ENCODE assay signal across 8 cellular contexts in genomic region chr12:6827437-6827894, GRCh38. TPM values are rescaled to one million over a fixed set of nuclear protein-coding genes. Genes with fewer than 3 reads are reported as not detected.
A peak's percentile ranks its signal among the peaks of the same experiment; 100 is the strongest.
DNase-seq lines count a peak whose midpoint lies in the region; ATAC-seq and TF ChIP-seq lines count a peak whose summit lies in the region.

No MANE protein-coding gene starts in this region.

- H3K27ac Mint-ChIP-seq in endodermal cell: peak overlapping the region; percentile 67

- 5 to 13% methylated on average over 3 to 7 of the region's 8 CpGs for WGBS in endodermal cell (ENCODE audit: insufficient coverage in 1 of 2, insufficient read length in 1 of 2), 2 experiments
- 5 to 9% methylated on average over 5 of the region's 8 CpGs for WGBS in mesodermal cell (ENCODE audit: insufficient coverage in 2 of 2), 2 experiments

- H3K36me3 ChIP-seq in endodermal cell (ENCODE audit: control insufficient read depth, insufficient read depth, low read length): peaks cover 17% of the 10 kb centered on the region
- peaks cover 38% of the 10 kb centered on the region for H3K36me3 ChIP-seq in mesodermal cell (ENCODE audit: control insufficient read depth, insufficient read depth, low read length)

- peaks cover 16% of the 10 kb centered on the region for H3K27me3 ChIP-seq in endodermal cell (ENCODE audit: control insufficient read depth, insufficient read depth, low read length, poor library complexity, severe bottlenecking)

- no peaks in the 10 kb centered on the region for H3K9me3 ChIP-seq in endodermal cell (ENCODE audit: control insufficient read depth, low read length)
- H3K9me3 ChIP-seq in mesodermal cell (ENCODE audit: control insufficient read depth, low read length): no peaks in the 10 kb centered on the region

- no peak overlapping the region for H3K9ac ChIP-seq in endodermal cell (ENCODE audit: extremely low read depth, low read length, poor library complexity, severe bottlenecking)

- H3K4me1 ChIP-seq in endodermal cell (ENCODE audit: control insufficient read depth, insufficient read depth, low read length) (peaks cover 2% of the 10 kb centered on the region), mesodermal cell (ENCODE audit: control insufficient read depth, insufficient read depth, low read length, poor library complexity, severe bottlenecking) (peaks cover 23% of the 10 kb centered on the region)

- no peak for TF ChIP-seq CTCF in endodermal cell (conservative IDR thresholded peaks at IDR 0.05)

- DNase-seq in SIG-M5 treated with dmso at 0.1 percent for 504 hours (lab: John Stamatoyannopoulos, UW; ENCODE audit: unreplicated experiment): peak; percentile 37
- DNase-seq in SIG-M5 (lab: John Stamatoyannopoulos, UW): no peak
- DNase-seq in NCI-H2196 treated with DMSO at 0.1 percent for 48 hours (lab: John Stamatoyannopoulos, UW; ENCODE audit: unreplicated experiment): peak; percentile 25
- peak; percentile 78 to 81 for DNase-seq in activated CD4-positive, alpha-beta T cell treated with anti-CD3 and anti-CD28 coated beads, Interleukin-2, amount 50 U/mL, for 48 hours
- peak; percentile 97 for DNase-seq in endodermal cell
- peak; percentile 78 for DNase-seq in stimulated activated CD8-positive, alpha-beta memory T cell treated with anti-CD3 and anti-CD28 coated beads, Interleukin-4, amount 100 ng/mL, for 48 hours

- peaks cover 54% of the 10 kb centered on the region for H3K27me3 Mint-ChIP-seq in endodermal cell (ENCODE audit: insufficient read depth)

- no peak for ATAC-seq in GM18498 (IDR thresholded peaks at IDR 0.05; ENCODE audit: unreplicated experiment)

- peaks cover 28% of the 10 kb centered on the region for H3K4me1 Mint-ChIP-seq in endodermal cell

- H3K36me3 Mint-ChIP-seq in endodermal cell (ENCODE audit: low read depth): peaks cover 17% of the 10 kb centered on the region

- H3K27ac ChIP-seq in endodermal cell (ENCODE audit: low read depth, low read length): peak overlapping the region; percentile 61
- H3K27ac ChIP-seq in mesodermal cell (ENCODE audit: low read depth, low read length, severe bottlenecking): peak overlapping the region; percentile 50

- H3K4me3 Mint-ChIP-seq in endodermal cell: peak overlapping the region; percentile 99

- H3K4me3 ChIP-seq in endodermal cell (ENCODE audit: low read length) (no peak overlapping the region), mesodermal cell (ENCODE audit: extremely low read depth, insufficient read depth, low read length, poor library complexity, severe bottlenecking) (no peak overlapping the region)

- H3K9me3 Mint-ChIP-seq in endodermal cell: no peaks in the 10 kb centered on the region

RNA-seq across cellular contexts. Expression of gene P3H3, which starts 0.7 kb away (rescaled TPM):
- 10 to 100 TPM; 58.4 to 63.1 TPM for total RNA-seq in endodermal cell
- polyA plus RNA-seq in endodermal cell (2013, experiment 1 of 2): 41.9 TPM
- 40.0 TPM for polyA plus RNA-seq in endodermal cell (2013, experiment 2 of 2)
- 66.2 TPM for polyA plus RNA-seq in mesodermal cell (2013, experiment 1 of 2)
- 55.7 TPM for polyA plus RNA-seq in mesodermal cell (2013, experiment 2 of 2)

RNA-seq across cellular contexts. Expression of gene GPR162, which starts 5.8 kb away (rescaled TPM):
- 10 to 100 TPM; 14.7 to 15.0 TPM for total RNA-seq in endodermal cell
- 26.3 TPM for polyA plus RNA-seq in endodermal cell (2013, experiment 1 of 2)
- 22.4 TPM for polyA plus RNA-seq in endodermal cell (2013, experiment 2 of 2)
- polyA plus RNA-seq in mesodermal cell (2013, experiment 1 of 2): 26.1 TPM
- 22.3 TPM for polyA plus RNA-seq in mesodermal cell (2013, experiment 2 of 2)

RNA-seq across cellular contexts. Expression of gene GNB3, which starts 13.3 kb away (rescaled TPM):
- 10 to 100 TPM; 10.0 to 17.1 TPM for total RNA-seq in endodermal cell
- 13.5 TPM for polyA plus RNA-seq in endodermal cell (2013, experiment 1 of 2)
- 10.4 TPM for polyA plus RNA-seq in endodermal cell (2013, experiment 2 of 2)
- polyA plus RNA-seq in mesodermal cell (2013, experiment 1 of 2): 11.8 TPM
- 10.8 TPM for polyA plus RNA-seq in mesodermal cell (2013, experiment 2 of 2)

RNA-seq across cellular contexts. Expression of gene CDCA3, which starts 23.6 kb away (rescaled TPM):
- 10 to 100 TPM; 53.1 to 63.9 TPM for total RNA-seq in endodermal cell
- polyA plus RNA-seq in endodermal cell (2013, experiment 1 of 2): 87.9 TPM
- 84.7 TPM for polyA plus RNA-seq in endodermal cell (2013, experiment 2 of 2)
- polyA plus RNA-seq in mesodermal cell (2013, experiment 1 of 2): 53.9 TPM
- polyA plus RNA-seq in mesodermal cell (2013, experiment 2 of 2): 56.1 TPM

RNA-seq across cellular contexts. Expression of gene USP5, which starts 24.5 kb away (rescaled TPM):
- 100 to 1,000 TPM; 120 to 257 TPM for total RNA-seq in endodermal cell
- polyA plus RNA-seq in endodermal cell (2013, experiment 1 of 2): 74.6 TPM
- polyA plus RNA-seq in endodermal cell (2013, experiment 2 of 2): 74.4 TPM
- 70.2 TPM for polyA plus RNA-seq in mesodermal cell (2013, experiment 1 of 2)
- 59.6 TPM for polyA plus RNA-seq in mesodermal cell (2013, experiment 2 of 2)
